In the genomic region with DNA sequence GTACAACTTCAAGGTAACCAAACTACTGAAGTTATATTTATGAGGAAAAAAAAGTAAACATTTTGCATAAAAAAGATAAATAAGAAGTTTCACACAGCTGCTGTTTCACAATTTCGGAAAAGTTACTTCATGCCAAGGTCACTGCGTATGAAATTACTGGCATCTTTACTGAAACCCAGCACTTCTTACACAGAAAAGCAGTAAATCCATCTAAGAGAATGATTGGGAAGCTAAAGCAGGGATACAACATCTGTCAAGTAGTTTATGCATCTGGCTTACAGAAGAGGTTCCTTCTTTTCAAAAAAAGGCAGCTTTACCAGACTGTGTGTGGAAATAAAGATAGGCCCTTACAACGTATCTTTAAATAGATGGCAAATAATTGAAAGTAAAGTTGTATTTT, we compare ENCODE assay signal across 36 cellular contexts.
"Had no signal": no experiment of that assay in that cellular context is flagged by ENCODE, and none has a peak within 500 bp of the region (broad histone marks: within the 10 kb centered on the region; RNA-seq: fewer than 3 reads in every experiment).

No MANE protein-coding gene starts in this region.

- DNase-seq: activated CD4-positive, alpha-beta T cell treated with anti-CD3 and anti-CD28 coated beads for 1 hour; activated CD4-positive, alpha-beta T cell treated with anti-CD3 and anti-CD28 coated beads for 48 hours; activated CD4-positive, alpha-beta T cell treated with anti-CD3 and anti-CD28 coated beads, Interleukin-2, amount 50 U/mL, for 4 hours; activated CD4-positive, CD25-positive, alpha-beta regulatory T cell; activated CD8-positive, alpha-beta T cell treated with anti-CD3 and anti-CD28 coated beads for 36 hours; activated effector memory CD4-positive, alpha-beta T cell treated with anti-CD3 and anti-CD28 coated beads, Interleukin-2, amount 50 U/mL, for 16 hours; activated naive CD4-positive, alpha-beta T cell; activated naive CD4-positive, alpha-beta T cell treated with anti-CD3 and anti-CD28 coated beads, Interleukin-2, amount 50 U/mL, for 16 hours; activated naive CD8-positive, alpha-beta T cell treated with anti-CD3 and anti-CD28 coated beads for 36 hours; activated T-cell treated with anti-CD3 and anti-CD28 coated beads, Interleukin-2, amount 50 U/mL, for 1 hour; activated T-cell treated with anti-CD3 and anti-CD28 coated beads, Interleukin-2, amount 50 U/mL, for 72 hours; amygdala; Karpas-422; KBM-7; NCI-H1048; NCI-H1105 treated with DMSO at 0.1 percent for 48 hours; NCI-H1436 treated with DMSO at 0.1 percent for 48 hours; NCI-H1694 treated with DMSO at 0.1 percent for 48 hours; NCI-H2029; NCI-H345; NCI-H510A; NCI-H526 treated with DMSO at 0.1 percent for 48 hours; NK-92 treated with Interleukin-12 subunit alpha and Interleukin-12 subunit beta, amount 100 ng/mL, for 24 hours; PC-9; SIG-M5; SW 1271; T-helper 1 cell; T-helper 2 cell; T1000; WERI-Rb-1 had no signal

- ATAC-seq: activated CD8-positive, alpha-beta T cell treated with anti-CD3 and anti-CD28 coated beads for 36 hours; activated T-cell treated with anti-CD3 and anti-CD28 coated beads, Interleukin-2, amount 50 U/mL, for 72 hours; activated T-helper 17 cell treated with anti-CD3 and anti-CD28 coated beads, Interleukin-2, amount 50 U/mL, for 72 hours; Right ventricle myocardium inferior; SK-N-SH treated with all-trans-retinoic acid at 6 μM for 48 hours had no signal

- H3K27ac ChIP-seq: ascending aorta, cardiac muscle cell, PC-9, RWPE1, WERI-Rb-1 had no signal

- H3K36me3 ChIP-seq: ascending aorta, cardiac muscle cell, WERI-Rb-1 had no signal

- H3K4me3 ChIP-seq: ascending aorta, cardiac muscle cell, PC-9 had no signal

- H3K27me3 ChIP-seq: ascending aorta, cardiac muscle cell had no signal

- H3K9me3 ChIP-seq: ascending aorta had no signal

- H3K4me1 ChIP-seq: ascending aorta had no signal

- H2AFZ ChIP-seq: PC-9 had no signal

- H3K4me2 ChIP-seq: PC-9 had no signal
